Comparison of ENCODE assay signal across 9 cellular contexts in genomic region chr16:3057181-3058166, GRCh38. TPM values are rescaled to one million over a fixed set of nuclear protein-coding genes. Genes with fewer than 3 reads are reported as not detected.
DNase-seq lines count a peak whose midpoint lies in the region; ATAC-seq and TF ChIP-seq lines count a peak whose summit lies in the region.
"Had no signal": no experiment of that assay in that cellular context is flagged by ENCODE, and none has a peak within 500 bp of the region (broad histone marks: within the 10 kb centered on the region; RNA-seq: fewer than 3 reads in every experiment).

No MANE protein-coding gene starts in this region.

- H3K4me3 Mint-ChIP-seq in natural killer cell, result peak overlapping the region; percentile 93

- ATAC-seq in natural killer cell (no peak), GM21786 (IDR thresholded peaks at IDR 0.05; ENCODE audit: unreplicated experiment) (no peak), HG03457 (IDR thresholded peaks at IDR 0.05; ENCODE audit: unreplicated experiment) (no peak)

- H3K27me3 ChIP-seq in BLaER1 (no peaks in the 10 kb centered on the region), HUES6 (ENCODE audit: control insufficient read depth, insufficient read depth, low read length) (peaks cover 8% of the 10 kb centered on the region)

- H3K27ac Mint-ChIP-seq in natural killer cell, result peak overlapping the region; percentile 41 to 77

- peak overlapping the region; percentile 99 for H3K4me2 ChIP-seq in BLaER1

- TF ChIP-seq CTCF in cardiac fibroblast (IDR thresholded peaks at IDR 0.05; ENCODE audit: low read depth, low read length), result no peak
- no peak for TF ChIP-seq CTCF in natural killer cell (IDR thresholded peaks at IDR 0.05)

- H3K4me1 ChIP-seq in BLaER1 (peaks cover 64% of the 10 kb centered on the region), HUES6 (ENCODE audit: control insufficient read depth, insufficient read depth, low read length) (peaks cover 6% of the 10 kb centered on the region)

- H4K20me1 ChIP-seq in BLaER1, result peaks cover 29% of the 10 kb centered on the region; the same call in 1 of the 2 replicates

- H3K36me3 Mint-ChIP-seq in natural killer cell, result no peaks in the 10 kb centered on the region

- H3K4me1 Mint-ChIP-seq in natural killer cell, result peaks cover 30 to 58% of the 10 kb centered on the region in 2 donors

- H3K27me3 Mint-ChIP-seq in natural killer cell (ENCODE audit: low read depth in 2 of 2), result no peaks in the 10 kb centered on the region
- H3K27me3 Mint-ChIP-seq: stimulated activated memory B cell treated with anti-CD40 and anti-IgM and Interleukin-4, amounts not matched to agents 10 μg/mL and 1 μg/mL and 100 μg/mL, for 72 hours had no signal

- 0 out of 2 replicates have a peak overlapping the region, but pooled peaks have one; percentile 51 for H3K27ac ChIP-seq in BLaER1
- no peak overlapping the region for H3K27ac ChIP-seq in HUES6 (ENCODE audit: low read depth, low read length)

- H3K9me3 Mint-ChIP-seq in natural killer cell, result no peaks in the 10 kb centered on the region
- H3K9me3 Mint-ChIP-seq: stimulated activated memory B cell treated with anti-CD40 and anti-IgM and Interleukin-4, amounts not matched to agents 10 μg/mL and 1 μg/mL and 100 μg/mL, for 72 hours had no signal

- H3K9ac ChIP-seq in BLaER1 (peak overlapping the region; percentile 94), HUES6 (ENCODE audit: low read length) (no peak overlapping the region)

- H3K9me3 ChIP-seq in BLaER1, result no peaks in the 10 kb centered on the region
- H3K9me3 ChIP-seq in HUES6 (ENCODE audit: control insufficient read depth, insufficient read depth, low read depth, low read length), result no peaks in the 10 kb centered on the region

- H3K4me3 ChIP-seq in BLaER1 (peak overlapping the region; percentile 87), HUES6 (ENCODE audit: low read depth, low read length) (peak overlapping the region; percentile 92), cardiac fibroblast (replicated peaks in 1 of 2; ENCODE audit: low read depth in 2 of 2, low read length in 2 of 2) (peak overlapping the region; percentile 8 to 82)

- H3K36me3 ChIP-seq in BLaER1 (peaks cover 9% of the 10 kb centered on the region), HUES6 (ENCODE audit: control insufficient read depth, insufficient read depth, low read length) (peaks cover 15% of the 10 kb centered on the region)

- intact Hi-C loops in natural killer cell (cut with micrococcal nuclease), result loop anchor here (5.0 kb wide), 1 partner anchor 40 kb away; the partner anchor contains the start of gene ZSCAN10

- no peak for DNase-seq in cardiac fibroblast (ENCODE audit: low read depth in 2 of 2)
- DNase-seq in natural killer cell, result no peak
- DNase-seq in OCI-M1 (lab: John Stamatoyannopoulos, UW), result no peak
- DNase-seq in HK-2 (ENCODE audit: unreplicated experiment), result no peak

RNA-seq across cellular contexts. Expression of gene IL32, which starts 8.0 kb away (rescaled TPM):
- 100 to 1,000 TPM; 305 to 562 (median 319) TPM for total RNA-seq in natural killer cell

RNA-seq across cellular contexts. Expression of gene MMP25, which starts 11.1 kb away (rescaled TPM):
- 10 to 100 TPM in 1 of 3 donors, 1 to 10 TPM in 2; 2.0 to 62.2 (median 5.6) TPM for total RNA-seq in natural killer cell

RNA-seq across cellular contexts. Expression of gene BICDL2, which starts 20.7 kb away (rescaled TPM):
- not detected for total RNA-seq in natural killer cell

RNA-seq across cellular contexts. Expression of gene THOC6, which starts 33.6 kb away (rescaled TPM):
- total RNA-seq in natural killer cell, result 10 to 100 TPM; 17.1 to 21.5 (median 17.2) TPM

RNA-seq across cellular contexts. Expression of gene HCFC1R1, which starts 33.7 kb away (rescaled TPM):
- 10 to 100 TPM; 15.4 to 21.8 (median 16.0) TPM for total RNA-seq in natural killer cell
